ENCODE assay signal across 8 cellular contexts in the genomic region with DNA sequence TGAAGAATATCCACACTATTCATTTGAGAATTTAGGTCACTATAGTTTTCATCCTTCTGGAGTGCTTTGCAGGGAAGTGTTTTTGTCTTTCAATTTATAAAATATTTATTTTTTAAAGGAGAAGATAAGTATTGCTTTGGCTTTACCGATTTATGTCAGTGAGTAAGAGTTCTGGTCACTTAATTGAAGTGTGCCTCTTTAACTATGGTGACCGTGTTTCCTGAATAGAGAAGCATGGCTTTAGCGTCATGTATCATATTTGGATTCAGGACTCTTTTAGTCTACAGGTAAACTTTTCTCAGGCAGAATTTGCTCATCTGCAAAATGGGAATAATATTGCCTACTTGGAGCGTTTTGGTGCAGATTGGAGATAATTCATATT. TPM values are rescaled to one million over a fixed set of nuclear protein-coding genes. Genes with fewer than 3 reads are reported as not detected.
DNase-seq lines count a peak whose midpoint lies in the region; ATAC-seq, FAIRE-seq and TF ChIP-seq lines count a peak whose summit lies in the region.

No MANE protein-coding gene starts in this region.

- no peaks in the 10 kb centered on the region for H3K9me3 Mint-ChIP-seq in activated CD4-positive, alpha-beta memory T cell treated with anti-CD3 and anti-CD28 coated beads for 36 hours

- H3K9me3 ChIP-seq in heart right ventricle (no peaks in the 10 kb centered on the region), keratinocyte (ENCODE audit: control insufficient read depth, low read depth, low read length) (no peaks in the 10 kb centered on the region), thyroid gland (no peaks in the 10 kb centered on the region)

- WGBS in heart right ventricle, 2 donors, result 3% methylated on average over 4 of the region's 4 CpGs
- 6 to 10% methylated on average over 4 of the region's 4 CpGs for WGBS in thyroid gland, 2 donors

- intact Hi-C loops in heart right ventricle (cut with DNase I) (no loop called here), Right ventricle myocardium inferior (cut with DNase I) (no loop called here), thyroid gland (cut with DNase I) (no loop called here)
- intact Hi-C loops in activated CD4-positive, alpha-beta memory T cell treated with anti-CD3 and anti-CD28 coated beads for 36 hours (cut with micrococcal nuclease), result loop anchor here (5.0 kb wide), 1 partner anchor 131 kb away; a partner anchor contains a TSS

- H4K20me1 ChIP-seq in keratinocyte (ENCODE audit: control insufficient read depth, extremely low read depth, insufficient read depth, low read length), result peaks cover 3% of the 10 kb centered on the region

- dilution Hi-C loops in keratinocyte (cut with MboI; ENCODE audit: extremely low pct_ligation_motif_present, low sequenced_read_pairs), result no loop called here

- POLR2A ChIA-PET in activated CD4-positive, alpha-beta memory T cell treated with anti-CD3 and anti-CD28 coated beads for 36 hours (lab: Charles Lee), result interaction anchor here (0.9 kb wide), 1 partner anchor 131 kb away, joined by 3 read pairs; a partner anchor contains a TSS
- POLR2A ChIA-PET in GM10248 (lab: Yijun Ruan, JAX), result interaction anchor here (1.3 kb wide), 1 partner anchor 21 kb away, joined by 4 read pairs; no protein-coding TSS in a partner anchor

- H3K36me3 Mint-ChIP-seq in activated CD4-positive, alpha-beta memory T cell treated with anti-CD3 and anti-CD28 coated beads for 36 hours, result peaks cover 21% of the 10 kb centered on the region

- H3K4me2 ChIP-seq in keratinocyte (ENCODE audit: control insufficient read depth, extremely low read depth, insufficient read depth, low read depth, low read length), result peak overlapping the region; percentile 79

- peaks cover 24% of the 10 kb centered on the region for H3K4me1 Mint-ChIP-seq in activated CD4-positive, alpha-beta memory T cell treated with anti-CD3 and anti-CD28 coated beads for 36 hours (ENCODE audit: low read depth)

- peak overlapping the region; percentile 92 for H3K27ac Mint-ChIP-seq in activated CD4-positive, alpha-beta memory T cell treated with anti-CD3 and anti-CD28 coated beads for 36 hours

- H3K27me3 Mint-ChIP-seq in activated CD4-positive, alpha-beta memory T cell treated with anti-CD3 and anti-CD28 coated beads for 36 hours, result peaks cover 7% of the 10 kb centered on the region

- H3K27ac ChIP-seq in heart right ventricle, result peak overlapping the region in 9 of 10 donors; percentile 81 to 96 (median 90)
- peak overlapping the region; percentile 87 for H3K27ac ChIP-seq in keratinocyte (ENCODE audit: control insufficient read depth, insufficient read depth, low read length)
- H3K27ac ChIP-seq in thyroid gland, result peak overlapping the region; percentile 91 to 93 (median 91)

- H3K27me3 ChIP-seq in heart right ventricle (peaks cover 0 to 9% (median 4%) of the 10 kb centered on the region in 7 donors), keratinocyte (ENCODE audit: control insufficient read depth, extremely low read depth, insufficient read depth, low read length) (no peaks in the 10 kb centered on the region), thyroid gland (no peaks in the 10 kb centered on the region)

- ATAC-seq in heart right ventricle (no peak), Right ventricle myocardium inferior (no peak)

- H2AFZ ChIP-seq in keratinocyte (ENCODE audit: control insufficient read depth, low read length), result peak overlapping the region; percentile 64

- TF ChIP-seq POLR2A in thyroid gland (IDR thresholded peaks at IDR 0.05), result no peak

- no peaks in the 10 kb centered on the region for H3K9me1 ChIP-seq in keratinocyte (ENCODE audit: control insufficient read depth, extremely low read depth, insufficient read depth, low read length)

- CTCF ChIA-PET in activated CD4-positive, alpha-beta memory T cell treated with anti-CD3 and anti-CD28 coated beads for 36 hours (lab: Charles Lee), result no interaction called here
- CTCF ChIA-PET in GM10248 (lab: Yijun Ruan, JAX), result interaction anchor here (1.6 kb wide), 2 partner anchors 16 to 20 kb away, joined by 3 to 4 read pairs; no protein-coding TSS in a partner anchor

- FAIRE-seq in keratinocyte (lab: Jason Lieb, UNC), result peak; percentile 17

- peak overlapping the region; percentile 96 for H3K4me3 Mint-ChIP-seq in activated CD4-positive, alpha-beta memory T cell treated with anti-CD3 and anti-CD28 coated beads for 36 hours

- peaks cover 0 to 31% (median 25%) of the 10 kb centered on the region in 9 donors for H3K36me3 ChIP-seq in heart right ventricle
- peaks cover 7 to 13% of the 10 kb centered on the region in 2 experiments for H3K36me3 ChIP-seq in keratinocyte (ENCODE audit: control insufficient read depth in 2 of 2, extremely low read depth in 1 of 2, insufficient read depth in 2 of 2, low read length in 2 of 2)
- H3K36me3 ChIP-seq in thyroid gland, result peaks cover 15 to 17% of the 10 kb centered on the region in 2 donors

- H3K79me2 ChIP-seq in keratinocyte (ENCODE audit: control insufficient read depth, insufficient read depth, low read length), result peaks cover 44% of the 10 kb centered on the region

- peak overlapping the region; percentile 89 for H3K9ac ChIP-seq in keratinocyte (ENCODE audit: control insufficient read depth, extremely low read depth, insufficient read depth, low read length)

- H3K4me1 ChIP-seq in heart right ventricle (peaks cover 0 to 31% (median 23%) of the 10 kb centered on the region in 9 donors), keratinocyte (ENCODE audit: control insufficient read depth, extremely low read depth, insufficient read depth, low read length) (peaks cover 12% of the 10 kb centered on the region), thyroid gland (peaks cover 6 to 10% of the 10 kb centered on the region in 2 donors)

- no peak for TF ChIP-seq CTCF in heart right ventricle (IDR thresholded peaks at IDR 0.05)
- no peak for TF ChIP-seq CTCF in keratinocyte (optimal IDR thresholded peaks at IDR 0.05 in 1 of 3, IDR thresholded peaks at IDR 0.05 in 1 of 3, conservative IDR thresholded peaks at IDR 0.05 in 1 of 3; ENCODE audit: extremely low read depth in 1 of 3, insufficient read depth in 2 of 3, low read length in 3 of 3)
- TF ChIP-seq CTCF in thyroid gland (IDR thresholded peaks at IDR 0.05), result no peak
- TF ChIP-seq CTCF in GM10248 (IDR thresholded peaks at IDR 0.05; ENCODE audit: control extremely low read depth, extremely low read depth, low read depth, missing control alignments), result no peak

- H3K4me3 ChIP-seq in heart right ventricle (peak overlapping the region; percentile 50 to 99 (median 88)), keratinocyte (ENCODE audit: control insufficient read depth in 2 of 3, extremely low read depth in 1 of 3, insufficient read depth in 2 of 3, low read depth in 1 of 3, low read length in 3 of 3) (peak overlapping the region; percentile 76 to 95 (median 87)), thyroid gland (replicated peaks in 1 of 3) (peak overlapping the region in 2 of 3 donors; percentile 28 to 70)

- in situ Hi-C loops in KBM-7 (cut with MboI; ENCODE audit: low pct_unique_long_range_greater_than_20kb, low sequenced_read_pairs), result no loop called here

- DNase-seq in heart right ventricle, result no peak
- DNase-seq in Right ventricle myocardium inferior (ENCODE audit: missing footprints), result no peak
- DNase-seq in activated CD4-positive, alpha-beta memory T cell treated with anti-CD3 and anti-CD28 coated beads for 36 hours, result no peak
- DNase-seq in keratinocyte (ENCODE audit: low read depth, low spot score), result no peak
- DNase-seq in thyroid gland, result no peak
- no peak for DNase-seq in GM10248 (ENCODE audit: extremely low spot score)
- no peak for DNase-seq in KBM-7
- DNase-seq in ureter (ENCODE audit: low spot score), result no peak

RNA-seq across cellular contexts. Expression of a gene that starts 0.9 kb away (rescaled TPM):
- total RNA-seq in heart right ventricle (10 to 100 TPM; 14.9 to 19.6 (median 17.1) TPM), Right ventricle myocardium inferior (13.8 TPM), thyroid gland (10 to 100 TPM; 41.8 to 75.3 (median 52.9) TPM), ureter (39.9 TPM)
- polyA plus RNA-seq in heart right ventricle (10 to 100 TPM in 1 of 2 donors, 1 to 10 TPM in 1; 5.3 to 19.8 TPM), keratinocyte (8.4 to 16.2 TPM (median 10.0 TPM) in 3 replicates)
- 10 to 100 TPM; 23.7 to 26.6 TPM for total RNA-seq in activated CD4-positive, alpha-beta memory T cell treated with anti-CD3 and anti-CD28 coated beads for 36 hours
- 27.4 TPM for polyA plus RNA-seq in keratinocyte (2011; ENCODE audit: low read depth)
- polyA plus RNA-seq in keratinocyte (2011; cell fraction: cytosol; rRNA removed), result 4.9 and 9.7 TPM in 2 replicates
- polyA plus RNA-seq in keratinocyte (2011; cell fraction: nucleus; rRNA removed), result 19.8 and 26.5 TPM in 2 replicates
- 9.4 and 10.9 TPM in 2 replicates for polyA plus RNA-seq in keratinocyte (2012; ENCODE audit: low replicate concordance)
- 5.5 to 22.7 TPM (median 10.7 TPM) in 3 replicates for polyA minus RNA-seq in keratinocyte
- polyA minus RNA-seq in keratinocyte (2011; cell fraction: cytosol; rRNA and poly(A)+ RNA removed), result 8.1 TPM
- 21.1 and 41.4 TPM in 2 replicates for polyA minus RNA-seq in keratinocyte (2011; cell fraction: nucleus; rRNA and poly(A)+ RNA removed)
